8 cellular contexts compared by ENCODE assay signal in genomic region chr1:150429805-150430204, GRCh38. TPM values are rescaled to one million over a fixed set of nuclear protein-coding genes. Genes with fewer than 3 reads are reported as not detected.
DNase-seq lines count a peak whose midpoint lies in the region; ATAC-seq and TF ChIP-seq lines count a peak whose summit lies in the region.

No MANE protein-coding gene starts in this region.

- H3K36me3 ChIP-seq in MM.1S (replicated peaks; ENCODE audit: insufficient read depth, low read length) (no peaks in the 10 kb centered on the region), mammary epithelial cell (ENCODE audit: insufficient read depth, low read length) (peaks cover 4% of the 10 kb centered on the region), osteoblast (ENCODE audit: insufficient read depth, low read length) (no peaks in the 10 kb centered on the region)

- H3K4me1 ChIP-seq in MM.1S (ENCODE audit: low read length) (no peaks in the 10 kb centered on the region), mammary epithelial cell (ENCODE audit: insufficient read depth, low read length) (no peaks in the 10 kb centered on the region), osteoblast (ENCODE audit: insufficient read depth, low read length) (no peaks in the 10 kb centered on the region)

- H3K27me3 ChIP-seq in MM.1S (replicated peaks; ENCODE audit: insufficient read depth, low read length) (no peaks in the 10 kb centered on the region), mammary epithelial cell (ENCODE audit: insufficient read depth, low read length) (no peaks in the 10 kb centered on the region), osteoblast (ENCODE audit: insufficient read depth, low read length) (no peaks in the 10 kb centered on the region)

- ATAC-seq in HG02571 (IDR thresholded peaks at IDR 0.05; ENCODE audit: unreplicated experiment): no peak
- ATAC-seq in HG02759 (IDR thresholded peaks at IDR 0.05; ENCODE audit: unreplicated experiment): no peak
- ATAC-seq in HG02623 (IDR thresholded peaks at IDR 0.05; ENCODE audit: unreplicated experiment): no peak

- H2AFZ ChIP-seq in MM.1S (ENCODE audit: low read length) (no peak overlapping the region), mammary epithelial cell (ENCODE audit: low read depth, low read length) (no peak overlapping the region), osteoblast (ENCODE audit: low read length) (no peak overlapping the region)

- CTCF ChIA-PET in mammary epithelial cell (lab: Charles Lee; ENCODE audit: low non-redundant PET): no interaction called here

- H3K27ac ChIP-seq in MM.1S (ENCODE audit: low read length) (no peak overlapping the region), mammary epithelial cell (ENCODE audit: insufficient read depth, low read depth, low read length) (no peak overlapping the region), osteoblast (ENCODE audit: low read depth, low read length) (no peak overlapping the region)

- H3K4me3 ChIP-seq in MM.1S (ENCODE audit: low read length) (no peak overlapping the region), mammary epithelial cell (replicated peaks in 1 of 3; ENCODE audit: insufficient read depth in 1 of 3, low read depth in 2 of 3, low read length in 3 of 3) (no peak overlapping the region), osteoblast (ENCODE audit: insufficient read depth, low read length) (no peak overlapping the region)

- H3K79me2 ChIP-seq in MM.1S (ENCODE audit: low read length) (peaks cover 53% of the 10 kb centered on the region), mammary epithelial cell (ENCODE audit: insufficient read depth, low read length) (peaks cover 8% of the 10 kb centered on the region), osteoblast (ENCODE audit: insufficient read depth, low read length) (peaks cover 3% of the 10 kb centered on the region)

- H4K20me1 ChIP-seq in MM.1S (ENCODE audit: insufficient read depth, low read length) (no peaks in the 10 kb centered on the region), mammary epithelial cell (ENCODE audit: insufficient read depth, low read length) (no peaks in the 10 kb centered on the region), osteoblast (ENCODE audit: insufficient read depth, low read length) (no peaks in the 10 kb centered on the region)

- no TSS peak for BruUV-seq in mammary epithelial cell (replicated peaks; lab: Mats Ljungman, UMichigan)

- H3K9me3 ChIP-seq in MM.1S (replicated peaks; ENCODE audit: insufficient read depth, low read length): no peaks in the 10 kb centered on the region
- H3K9me3 ChIP-seq in mammary epithelial cell (replicated peaks; ENCODE audit: insufficient read depth, low read length): no peaks in the 10 kb centered on the region
- no peaks in the 10 kb centered on the region for H3K9me3 ChIP-seq in osteoblast (ENCODE audit: low read depth, low read length)

- H3K9me2 ChIP-seq in MM.1S (replicated peaks; ENCODE audit: insufficient read depth, low read length): no peaks in the 10 kb centered on the region

- in situ Hi-C loops in mammary epithelial cell (cut with MboI; ENCODE audit: low sequenced_read_pairs in 2 of 2): no loop called here

- intact Hi-C loops in mammary epithelial cell (cut with micrococcal nuclease): loop anchor here (2.0 kb wide), 1 partner anchor 63 kb away; no protein-coding TSS in a partner anchor

- DNase-seq in NCI-H82 (lab: John Stamatoyannopoulos, UW) (peak; percentile 22), NCI-H82 treated with DMSO at 0.1 percent for 48 hours (lab: John Stamatoyannopoulos, UW; ENCODE audit: unreplicated experiment) (no peak), MM.1S (peak; percentile 43), mammary epithelial cell (peak; percentile 2), osteoblast (ENCODE audit: insufficient read length, low spot score, missing footprints) (no peak)

- H3K4me2 ChIP-seq in MM.1S (ENCODE audit: low read depth, low read length): no peak overlapping the region
- no peak overlapping the region for H3K4me2 ChIP-seq in mammary epithelial cell (ENCODE audit: insufficient read depth, low read depth, low read length)
- H3K4me2 ChIP-seq in osteoblast (ENCODE audit: insufficient read depth, low read length): no peak overlapping the region

- H3K9ac ChIP-seq in MM.1S (ENCODE audit: low read length) (no peak overlapping the region), mammary epithelial cell (ENCODE audit: insufficient read depth, low read length) (no peak overlapping the region)

- peak; percentile 33; the same call in 1 of the 2 replicates for TF ChIP-seq CTCF in MM.1S (IDR thresholded peaks at IDR 0.05; ENCODE audit: low read length)
- peak in 1 of 2 donors; percentile 39 for TF ChIP-seq CTCF in mammary epithelial cell (conservative IDR thresholded peaks at IDR 0.05 in 1 of 2, IDR thresholded peaks at IDR 0.05 in 1 of 2; ENCODE audit: extremely low read depth in 1 of 2, insufficient read depth in 1 of 2, low read depth in 1 of 2, low read length in 2 of 2)
- TF ChIP-seq CTCF in osteoblast (IDR thresholded peaks at IDR 0.05; ENCODE audit: extremely low read depth, low read depth, low read length): peak; percentile 11

- 0 out of 2 replicates have a peak, but pooled peaks cover 3% of the 10 kb centered on the region for H3F3A ChIP-seq in MM.1S (ENCODE audit: insufficient read depth, low read length)

- dilution Hi-C loops in mammary epithelial cell (cut with HindIII; ENCODE audit: low sequenced_read_pairs): no loop called here

- WGBS in mammary epithelial cell (ENCODE audit: low coverage, missing lambda C conversion rate): 73% methylated on average over 3 of the region's 3 CpGs

RNA-seq across cellular contexts. Expression of gene TARS2, which starts 57.4 kb away (rescaled TPM):
- total RNA-seq in mammary epithelial cell (10 to 100 TPM; 23.3 to 27.0 TPM), osteoblast (10.1 and 14.7 TPM in 2 replicates)
- polyA plus RNA-seq in mammary epithelial cell: 17.9 TPM
- polyA minus RNA-seq in mammary epithelial cell: 57.0 TPM

Comparison
In these comparisons a context has a peak if more than half of its experiments do, and no peak if none do; other contexts are left out.
1. DNase-seq: peak in NCI-H82 (single experiment), MM.1S (single experiment) and mammary epithelial cell (single experiment); none in NCI-H82 treated with DMSO at 0.1 percent for 48 hours (single experiment) and osteoblast (single experiment).